In genomic region chr9:127963359-127964064, GRCh38 we compare ENCODE assay signal across 10 cellular contexts. TPM values are rescaled to one million over a fixed set of nuclear protein-coding genes. Genes with fewer than 3 reads are reported as not detected.
DNase-seq lines count a peak whose midpoint lies in the region; TF ChIP-seq lines count a peak whose summit lies in the region.
"Had no signal": no experiment of that assay in that cellular context is flagged by ENCODE, and none has a peak within 500 bp of the region (broad histone marks: within the 10 kb centered on the region; RNA-seq: fewer than 3 reads in every experiment).

No MANE protein-coding gene starts in this region.

- H3F3A ChIP-seq in MM.1S (ENCODE audit: insufficient read depth, low read length): no peaks in the 10 kb centered on the region

- no peaks in the 10 kb centered on the region for H3K9me2 ChIP-seq in MM.1S (replicated peaks; ENCODE audit: insufficient read depth, low read length)

- H3K27me3 ChIP-seq in BLaER1 (no peaks in the 10 kb centered on the region), ovary (no peaks in the 10 kb centered on the region), MM.1S (replicated peaks; ENCODE audit: insufficient read depth, low read length) (no peaks in the 10 kb centered on the region)

- TF ChIP-seq RAD21 in Ishikawa (IDR thresholded peaks at IDR 0.05; ENCODE audit: low read depth): no peak

- intact Hi-C loops in ovary (cut with DNase I): no loop called here

- H3K4me3 ChIP-seq in BLaER1 (no peak overlapping the region), ovary (no peak overlapping the region), MM.1S (ENCODE audit: low read length) (no peak overlapping the region)

- peaks cover 97% of the 10 kb centered on the region for H3K79me2 ChIP-seq in MM.1S (ENCODE audit: low read length)

- H3K27ac ChIP-seq in BLaER1: peak overlapping the region; percentile 7; the same call in 1 of the 2 replicates
- H3K27ac ChIP-seq in cingulate gyrus (ENCODE audit: low read depth, low read length): peak overlapping the region; percentile 88
- peak overlapping the region; percentile 48 to 82 for H3K27ac ChIP-seq in ovary
- no peak overlapping the region for H3K27ac ChIP-seq in MM.1S (ENCODE audit: low read length)

- no peaks in the 10 kb centered on the region for H3K36me3 ChIP-seq in BLaER1
- H3K36me3 ChIP-seq in ovary: no peaks in the 10 kb centered on the region
- H3K36me3 ChIP-seq in MM.1S (replicated peaks; ENCODE audit: insufficient read depth, low read length): no peaks in the 10 kb centered on the region

- H4K20me1 ChIP-seq in BLaER1 (peaks cover 99% of the 10 kb centered on the region), MM.1S (ENCODE audit: insufficient read depth, low read length) (no peaks in the 10 kb centered on the region; the same call in 1 of the 2 replicates)

- TF ChIP-seq EP300 in Ishikawa (IDR thresholded peaks at IDR 0.05; ENCODE audit: borderline replicate concordance): no peak
- TF ChIP-seq EP300 in ovary (IDR thresholded peaks at IDR 0.05): no peak

- no peak overlapping the region for H2AFZ ChIP-seq in MM.1S (ENCODE audit: low read length)

- TF ChIP-seq POLR2A in ovary (IDR thresholded peaks at IDR 0.05): no peak

- TF ChIP-seq CTCF in ovary (IDR thresholded peaks at IDR 0.05): no peak
- no peak for TF ChIP-seq CTCF in MM.1S (IDR thresholded peaks at IDR 0.05; ENCODE audit: low read length)

- peaks cover 53% of the 10 kb centered on the region for H3K4me1 ChIP-seq in BLaER1
- peaks cover 61% of the 10 kb centered on the region for H3K4me1 ChIP-seq in ovary (ENCODE audit: insufficient read depth)
- peaks cover 5% of the 10 kb centered on the region; the same call in 1 of the 2 replicates for H3K4me1 ChIP-seq in MM.1S (ENCODE audit: low read length)

- H3K9me3 ChIP-seq in BLaER1 (no peaks in the 10 kb centered on the region), ovary (no peaks in the 10 kb centered on the region), MM.1S (replicated peaks; ENCODE audit: insufficient read depth, low read length) (no peaks in the 10 kb centered on the region)

- H3K4me2 ChIP-seq in BLaER1 (no peak overlapping the region), MM.1S (ENCODE audit: low read depth, low read length) (no peak overlapping the region)

- 17 to 25% (median 21%) methylated on average over 18 to 19 of the region's 19 CpGs for WGBS in ovary, 3 donors

- no peak overlapping the region for H3K9ac ChIP-seq in BLaER1
- no peak overlapping the region for H3K9ac ChIP-seq in MM.1S (ENCODE audit: low read length)

- peak; percentile 81 to 92 (median 87) for DNase-seq in ovary
- DNase-seq in DMS 273 (lab: John Stamatoyannopoulos, UW; ENCODE audit: unreplicated experiment): no peak
- no peak for DNase-seq in MM.1S
- DNase-seq in HUDEP-2 (lab: John Stamatoyannopoulos, UW; ENCODE audit: unreplicated experiment in 76 of 76): no peak
- DNase-seq in NCI-H2029 (lab: John Stamatoyannopoulos, UW): no peak
- DNase-seq: midbrain, NCI-H748 treated with DMSO at 0.1 percent for 48 hours had no signal

TF ChIP-seq in Ishikawa, 13 proteins besides CTCF, POLR2A, EP300 and RAD21:
- TF ChIP-seq EGR1 (IDR thresholded peaks at IDR 0.05): no peak
- TF ChIP-seq NFIC (IDR thresholded peaks at IDR 0.05): peak; percentile 25; the same call in 1 of the 2 replicates

RNA-seq across cellular contexts. Expression of gene EEIG1, which starts 17.3 kb away (rescaled TPM):
- 100 to 1,000 TPM in 2 of 7 donors, 10 to 100 TPM in 4, 1 to 10 TPM in 1; 8.6 to 104 (median 76.0) TPM for total RNA-seq in ovary
- 10 to 100 TPM; 17.9 to 20.8 TPM for polyA plus RNA-seq in ovary

RNA-seq across cellular contexts. Expression of gene DPM2, which starts 25.9 kb away (rescaled TPM):
- 10 to 100 TPM; 10.6 to 37.1 (median 27.8) TPM for total RNA-seq in ovary
- 10 to 100 TPM; 22.7 to 27.2 TPM for polyA plus RNA-seq in ovary

RNA-seq across cellular contexts. Expression of gene PIP5KL1, which starts 32.9 kb away (rescaled TPM):
- total RNA-seq in ovary: 1 to 10 TPM in 6 of 7 donors, under 1 TPM in 1; 0.48 to 4.0 (median 2.0) TPM
- under 1 TPM; 0.10 to 0.35 TPM for polyA plus RNA-seq in ovary

RNA-seq across cellular contexts. Expression of gene ST6GALNAC4, which starts 46.7 kb away (rescaled TPM):
- total RNA-seq in ovary: 10 to 100 TPM; 29.5 to 58.4 (median 46.4) TPM
- 10 to 100 TPM in 1 of 2 donors, 1 to 10 TPM in 1; 2.2 to 34.0 TPM for polyA plus RNA-seq in ovary

Comparison
In these comparisons a context has a peak if more than half of its experiments do, and no peak if none do; other contexts are left out.
1. DNase-seq: peak in ovary (5 of 5); none in DMS 273 (single experiment), MM.1S (single experiment), HUDEP-2 (0 of 76) and NCI-H2029 (single experiment).